Comparison of ENCODE assay signal across 20 cellular contexts in genomic region chr10:82308641-82309040, GRCh38.
"Had no signal": no experiment of that assay in that cellular context is flagged by ENCODE, and none has a peak within 500 bp of the region (broad histone marks: within the 10 kb centered on the region; RNA-seq: fewer than 3 reads in every experiment).

No MANE protein-coding gene starts in this region.

- H3K4me1 ChIP-seq: heart right ventricle, parathyroid adenoma, psoas muscle, right lobe of liver, suprapubic skin, thyroid gland had no signal

- H3K27me3 ChIP-seq: dorsolateral prefrontal cortex, heart right ventricle, right lobe of liver, suprapubic skin, thyroid gland had no signal

- H3K79me2 ChIP-seq: parathyroid adenoma had no signal

- DNase-seq: dorsolateral prefrontal cortex; effector CD8-positive, alpha-beta T cell; heart right ventricle; hypothalamus; kidney glomerular epithelial cell; mesendoderm; naive thymus-derived CD4-positive, alpha-beta T cell; nephron progenitor cell; psoas muscle; retina; right lobe of liver; stimulated activated CD4-positive, alpha-beta T cell treated with anti-CD3 and anti-CD28 coated beads, Interleukin-4, amount 100 ng/mL, for 1 hour; stimulated activated CD8-positive, alpha-beta memory T cell treated with anti-CD3 and anti-CD28 coated beads, Interleukin-4, amount 100 ng/mL, for 48 hours; stimulated activated naive CD8-positive, alpha-beta T cell treated with anti-CD3 and anti-CD28 coated beads, Interleukin-15, Interleukin-2, amounts not matched to agents 100 U/mL and 50 U/mL, for 24 hours; thyroid gland had no signal

- H3K9me3 ChIP-seq: psoas muscle, right lobe of liver, suprapubic skin, thyroid gland had no signal

- H3K27ac ChIP-seq: dorsolateral prefrontal cortex, heart right ventricle, parathyroid adenoma, psoas muscle, right lobe of liver, suprapubic skin, thyroid gland had no signal

- H3K9ac ChIP-seq: parathyroid adenoma had no signal

- H3K36me3 ChIP-seq: heart right ventricle, right lobe of liver, suprapubic skin, thyroid gland had no signal

- H3K27me3 Mint-ChIP-seq: naive thymus-derived CD4-positive, alpha-beta T cell; type B pancreatic cell had no signal

- H2AFZ ChIP-seq: parathyroid adenoma had no signal

- H3K9me3 Mint-ChIP-seq: nephron progenitor cell, type B pancreatic cell had no signal

- H3K4me3 Mint-ChIP-seq: naive thymus-derived CD4-positive, alpha-beta T cell; nephron progenitor cell; stimulated activated effector memory CD8-positive, alpha-beta T cell treated with anti-CD3 and anti-CD28 coated beads, Interleukin-12 subunit alpha, Interleukin-12 subunit beta, amount 100 ng/mL, for 72 hours; type B pancreatic cell had no signal

- H3K4me3 ChIP-seq: dorsolateral prefrontal cortex, heart right ventricle, psoas muscle, right lobe of liver, suprapubic skin, thyroid gland had no signal

- H3K27ac Mint-ChIP-seq: naive thymus-derived CD4-positive, alpha-beta T cell; nephron progenitor cell; stimulated activated effector memory CD8-positive, alpha-beta T cell treated with anti-CD3 and anti-CD28 coated beads, Interleukin-12 subunit alpha, Interleukin-12 subunit beta, amount 100 ng/mL, for 72 hours; type B pancreatic cell had no signal

- H3K4me1 Mint-ChIP-seq: nephron progenitor cell; stimulated activated effector memory CD8-positive, alpha-beta T cell treated with anti-CD3 and anti-CD28 coated beads, Interleukin-12 subunit alpha, Interleukin-12 subunit beta, amount 100 ng/mL, for 72 hours had no signal

- ATAC-seq: esophagus mucosa; heart right ventricle; naive thymus-derived CD4-positive, alpha-beta T cell; psoas muscle; right lobe of liver; stimulated activated effector memory CD8-positive, alpha-beta T cell treated with anti-CD3 and anti-CD28 coated beads, Interleukin-12 subunit alpha, Interleukin-12 subunit beta, amount 100 ng/mL, for 72 hours; stimulated activated naive CD8-positive, alpha-beta T cell treated with anti-CD3 and anti-CD28 coated beads, Interleukin-15, Interleukin-2, amounts not matched to agents 100 U/mL and 50 U/mL, for 24 hours had no signal

- H3K36me3 Mint-ChIP-seq: stimulated activated effector memory CD8-positive, alpha-beta T cell treated with anti-CD3 and anti-CD28 coated beads, Interleukin-12 subunit alpha, Interleukin-12 subunit beta, amount 100 ng/mL, for 72 hours; type B pancreatic cell had no signal
